ENCODE assay signal across 14 cellular contexts in genomic region chr7:37709631-37710509, GRCh38. TPM values are rescaled to one million over a fixed set of nuclear protein-coding genes. Genes with fewer than 3 reads are reported as not detected.
DNase-seq lines count a peak whose midpoint lies in the region; ATAC-seq and TF ChIP-seq lines count a peak whose summit lies in the region.
"Had no signal": no experiment of that assay in that cellular context is flagged by ENCODE, and none has a peak within 500 bp of the region (broad histone marks: within the 10 kb centered on the region; RNA-seq: fewer than 3 reads in every experiment).

No MANE protein-coding gene starts in this region.

- H3K27me3 Mint-ChIP-seq in MCF 10A (ENCODE audit: insufficient read depth, unreplicated experiment): no peaks in the 10 kb centered on the region

- no peaks in the 10 kb centered on the region for H3K9me3 Mint-ChIP-seq in MCF 10A (ENCODE audit: unreplicated experiment)
- H3K9me3 Mint-ChIP-seq: T-cell had no signal

- intact Hi-C loops in MCF 10A (cut with micrococcal nuclease): no loop called here

- CTCF ChIA-PET in MCF 10A (lab: Yijun Ruan, JAX): interaction anchor here (0.8 to 1.0 kb wide), 2 partner anchors 15 to 35 kb away, joined by 5 to 6 read pairs; no protein-coding TSS in a partner anchor

- ATAC-seq in GM19035 (IDR thresholded peaks at IDR 0.05; ENCODE audit: unreplicated experiment): peak; percentile 97
- peak; percentile 96 for ATAC-seq in HG02571 (IDR thresholded peaks at IDR 0.05; ENCODE audit: unreplicated experiment)
- ATAC-seq in HG03196 (IDR thresholded peaks at IDR 0.05; ENCODE audit: unreplicated experiment): peak; percentile 95
- ATAC-seq: T-cell had no signal

- no peaks in the 10 kb centered on the region for H3K36me3 Mint-ChIP-seq in MCF 10A (ENCODE audit: insufficient read depth, unreplicated experiment)
- H3K36me3 Mint-ChIP-seq: T-cell had no signal

- H3K4me3 ChIP-seq in GM12865 (ENCODE audit: low read depth, low read length): no peak overlapping the region
- H3K4me3 ChIP-seq: tibial artery had no signal

- H3K4me1 Mint-ChIP-seq in MCF 10A (ENCODE audit: insufficient read depth, unreplicated experiment): peaks cover 21% of the 10 kb centered on the region
- H3K4me1 Mint-ChIP-seq: T-cell had no signal

- H3K4me3 Mint-ChIP-seq in MCF 10A (ENCODE audit: unreplicated experiment): no peak overlapping the region
- H3K4me3 Mint-ChIP-seq: T-cell had no signal

- H3K27ac Mint-ChIP-seq in MCF 10A (ENCODE audit: low read depth, unreplicated experiment): no peak overlapping the region
- H3K27ac Mint-ChIP-seq: T-cell had no signal

- DNase-seq in GM12865 (ENCODE audit: low read depth) (peak; percentile 87), MCF 10A (ENCODE audit: unreplicated experiment) (no peak), NCI-H187 treated with DMSO at 0.1 percent for 48 hours (lab: John Stamatoyannopoulos, UW) (no peak), activated gamma-delta T cell treated with Interleukin-2 at 50 U/mL for 16 hours (no peak), cerebellar nuclear complex (lab: John Stamatoyannopoulos, UW) (no peak)
- DNase-seq: anterior cingulate cortex, mesendoderm, NCI-H1105, T-cell, tibial artery had no signal

- no TSS peak for BruUV-seq in MCF 10A (replicated peaks; lab: Mats Ljungman, UMichigan)

- TF ChIP-seq CTCF in GM12865 (IDR thresholded peaks at IDR 0.05; ENCODE audit: insufficient read depth, low read depth, low read length, missing control alignments) (no peak), MCF 10A (IDR thresholded peaks at IDR 0.05; ENCODE audit: unreplicated experiment) (no peak)

- POLR2A ChIA-PET in MCF 10A (lab: Yijun Ruan, JAX): interaction anchor here (0.6 to 5.0 kb wide), 5 partner anchors 11 to 374 kb away, joined by 3 to 23 read pairs (median 7); no protein-coding TSS in a partner anchor

RNA-seq across cellular contexts. Expression of gene GPR141, which starts 26.3 kb away (rescaled TPM):
- 2.4 and 2.8 TPM in 2 replicates for total RNA-seq in MCF 10A (2022)
- total RNA-seq: renal cortical epithelial cell had no signal
